ENCODE assay signal across 8 cellular contexts in genomic region chr7:113289140-113289740, GRCh38.
DNase-seq lines count a peak whose midpoint lies in the region; ATAC-seq, FAIRE-seq and TF ChIP-seq lines count a peak whose summit lies in the region.

No MANE protein-coding gene starts in this region.

- peak; percentile 79 for ATAC-seq in GM18502 (IDR thresholded peaks at IDR 0.05; ENCODE audit: poor library complexity, unreplicated experiment)
- peak; percentile 61 for ATAC-seq in HG03159 (IDR thresholded peaks at IDR 0.05; ENCODE audit: unreplicated experiment)

- peak; percentile 75 for TF ChIP-seq CTCF in AG09319 (IDR thresholded peaks at IDR 0.05; ENCODE audit: low read depth, low read length)

- H3K36me3 Mint-ChIP-seq in activated naive CD4-positive, alpha-beta T cell treated with anti-CD3 and anti-CD28 coated beads, Interleukin-2, amount 10 ng/mL, durations not matched to agents 7 days and 5 days = no peaks in the 10 kb centered on the region

- DNase-seq in AG09319 (ENCODE audit: extremely low read depth, low read depth) = peak; percentile 34
- peak; percentile 33 for DNase-seq in RCC 7860 (ENCODE audit: low spot score)
- peak; percentile 18 for DNase-seq in foreskin melanocyte
- DNase-seq in ureter (ENCODE audit: low spot score) = no peak
- DNase-seq in activated naive CD4-positive, alpha-beta T cell treated with anti-CD3 and anti-CD28 coated beads, Interleukin-2, amount 10 ng/mL, durations not matched to agents 7 days and 5 days = no peak
- DNase-seq in NCI-H2029 (lab: John Stamatoyannopoulos, UW) = no peak

- no peak for FAIRE-seq in RCC 7860 (lab: Jason Lieb, UNC)

- no peaks in the 10 kb centered on the region for H3K9me3 Mint-ChIP-seq in activated naive CD4-positive, alpha-beta T cell treated with anti-CD3 and anti-CD28 coated beads, Interleukin-2, amount 10 ng/mL, durations not matched to agents 7 days and 5 days

- CTCF ChIA-PET in activated naive CD4-positive, alpha-beta T cell treated with anti-CD3 and anti-CD28 coated beads, Interleukin-2, amount 10 ng/mL, durations not matched to agents 7 days and 5 days (lab: Charles Lee) = no interaction called here

- no peaks in the 10 kb centered on the region for H3K4me1 Mint-ChIP-seq in activated naive CD4-positive, alpha-beta T cell treated with anti-CD3 and anti-CD28 coated beads, Interleukin-2, amount 10 ng/mL, durations not matched to agents 7 days and 5 days

- no peaks in the 10 kb centered on the region for H3K27me3 Mint-ChIP-seq in activated naive CD4-positive, alpha-beta T cell treated with anti-CD3 and anti-CD28 coated beads, Interleukin-2, amount 10 ng/mL, durations not matched to agents 7 days and 5 days

- H3K4me3 Mint-ChIP-seq in activated naive CD4-positive, alpha-beta T cell treated with anti-CD3 and anti-CD28 coated beads, Interleukin-2, amount 10 ng/mL, durations not matched to agents 7 days and 5 days = no peak overlapping the region

- H3K27ac Mint-ChIP-seq in activated naive CD4-positive, alpha-beta T cell treated with anti-CD3 and anti-CD28 coated beads, Interleukin-2, amount 10 ng/mL, durations not matched to agents 7 days and 5 days = no peak overlapping the region

Comparison
In these comparisons a context has a peak if more than half of its experiments do, and no peak if none do; other contexts are left out.
1. DNase-seq: peak in AG09319 (single experiment), RCC 7860 (single experiment) and foreskin melanocyte (single experiment); none in ureter (single experiment), activated naive CD4-positive, alpha-beta T cell treated with anti-CD3 and anti-CD28 coated beads, Interleukin-2, amount 10 ng/mL, durations not matched to agents 7 days and 5 days (single experiment) and NCI-H2029 (single experiment).